ENCODE assay signal across 17 cellular contexts in genomic region chr5:160837749-160838593, GRCh38. TPM values are rescaled to one million over a fixed set of nuclear protein-coding genes. Genes with fewer than 3 reads are reported as not detected.
"Had no signal": no experiment of that assay in that cellular context is flagged by ENCODE, and none has a peak within 500 bp of the region (broad histone marks: within the 10 kb centered on the region; RNA-seq: fewer than 3 reads in every experiment).

No MANE protein-coding gene starts in this region.

- ATAC-seq: activated T-cell treated with anti-CD3 and anti-CD28 coated beads, Interleukin-2, amount 50 U/mL, for 4 hours; lower lobe of right lung had no signal

- H3K27me3 Mint-ChIP-seq: activated naive CD8-positive, alpha-beta T cell treated with anti-CD3 and anti-CD28 coated beads for 36 hours had no signal

- H3K27ac ChIP-seq: dorsolateral prefrontal cortex, lower lobe of right lung, right atrium auricular region, tibial artery, VCaP had no signal

- H3K36me3 ChIP-seq: lower lobe of right lung, right atrium auricular region, tibial artery had no signal

- H3K4me1 ChIP-seq: lower lobe of right lung, right atrium auricular region, tibial artery had no signal

- H3K4me3 Mint-ChIP-seq: activated CD4-positive, alpha-beta memory T cell treated with anti-CD3 and anti-CD28 coated beads for 36 hours; activated naive CD8-positive, alpha-beta T cell treated with anti-CD3 and anti-CD28 coated beads for 36 hours; activated T-cell treated with anti-CD3 and anti-CD28 coated beads, Interleukin-2, amount 50 U/mL, for 4 hours; naive B cell had no signal

- H3K36me3 Mint-ChIP-seq: activated naive CD8-positive, alpha-beta T cell treated with anti-CD3 and anti-CD28 coated beads for 36 hours had no signal

- H3K4me1 Mint-ChIP-seq: activated naive CD8-positive, alpha-beta T cell treated with anti-CD3 and anti-CD28 coated beads for 36 hours had no signal

- DNase-seq: activated CD4-positive, alpha-beta memory T cell treated with anti-CD3 and anti-CD28 coated beads for 36 hours; activated effector memory CD4-positive, alpha-beta T cell treated with anti-CD3 and anti-CD28 coated beads, Interleukin-2, amount 50 U/mL, for 16 hours; activated naive CD8-positive, alpha-beta T cell treated with anti-CD3 and anti-CD28 coated beads for 36 hours; activated T-cell treated with anti-CD3 and anti-CD28 coated beads, Interleukin-2, amount 50 U/mL, for 4 hours; dorsolateral prefrontal cortex; hippocampal formation; lower lobe of right lung; naive B cell; posterior cingulate gyrus; small intestine; T-helper 9 cell; tibial artery had no signal

- FAIRE-seq: endometrium, small intestine had no signal

- H3K4me3 ChIP-seq: dorsolateral prefrontal cortex, lower lobe of right lung, right atrium auricular region, tibial artery had no signal

- H3K27ac Mint-ChIP-seq: activated CD4-positive, alpha-beta memory T cell treated with anti-CD3 and anti-CD28 coated beads for 36 hours; activated naive CD8-positive, alpha-beta T cell treated with anti-CD3 and anti-CD28 coated beads for 36 hours had no signal

- H3K27me3 ChIP-seq: dorsolateral prefrontal cortex, right atrium auricular region, tibial artery had no signal

RNA-seq across cellular contexts. Expression of gene ATP10B, which starts 14.0 kb away (rescaled TPM):
- total RNA-seq: activated CD4-positive, alpha-beta memory T cell treated with anti-CD3 and anti-CD28 coated beads for 36 hours; activated naive CD8-positive, alpha-beta T cell treated with anti-CD3 and anti-CD28 coated beads for 36 hours; chondrocyte; fibroblast of lung; lower lobe of right lung had no signal
